24 cellular contexts compared by ENCODE assay signal in the genomic region with DNA sequence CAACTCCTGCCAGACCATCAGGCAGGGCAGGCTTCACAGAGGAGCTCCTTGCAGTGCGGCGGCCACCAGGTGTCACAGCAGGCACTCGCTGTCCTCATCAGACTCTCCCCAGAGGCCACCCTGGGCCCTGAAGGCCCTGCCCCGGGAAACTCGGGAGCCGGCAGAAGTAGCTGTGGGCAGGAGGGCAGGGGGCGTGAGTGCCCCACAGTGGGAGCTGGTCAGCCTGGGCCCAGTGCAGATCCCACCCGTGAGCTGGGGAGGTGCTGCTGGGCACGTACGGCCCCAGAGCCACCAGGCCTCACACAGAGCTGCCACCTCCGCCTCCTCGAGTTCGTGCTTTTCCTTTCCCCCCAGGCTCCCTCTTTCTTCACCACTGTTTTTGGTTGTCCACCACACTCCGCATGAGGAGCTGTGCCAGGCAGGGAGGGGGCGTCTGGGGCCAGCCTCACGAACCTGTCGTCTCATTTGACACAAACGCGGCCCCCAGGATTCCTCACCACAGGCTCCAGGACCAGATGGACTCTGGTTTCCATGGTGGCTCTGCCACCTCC. TPM values are rescaled to one million over a fixed set of nuclear protein-coding genes. Genes with fewer than 3 reads are reported as not detected.
DNase-seq lines count a peak whose midpoint lies in the region; ATAC-seq and TF ChIP-seq lines count a peak whose summit lies in the region.
"Had no signal": no experiment of that assay in that cellular context is flagged by ENCODE, and none has a peak within 500 bp of the region (broad histone marks: within the 10 kb centered on the region; RNA-seq: fewer than 3 reads in every experiment).

No MANE protein-coding gene starts in this region.

- intact Hi-C loops in heart right ventricle (cut with DNase I), result loop anchor here in 1 of 10 donors (10.0 kb wide), 1 partner anchor 110 kb away; no protein-coding TSS in a partner anchor
- intact Hi-C loops in activated CD8-positive, alpha-beta T cell treated with anti-CD3 and anti-CD28 coated beads for 36 hours (cut with micrococcal nuclease), result no loop called here
- intact Hi-C loops in CD4-positive, alpha-beta memory T cell (cut with micrococcal nuclease), result no loop called here

- H3K36me3 Mint-ChIP-seq in progenitor cell of endocrine pancreas (ENCODE audit: insufficient read depth), result no peaks in the 10 kb centered on the region
- H3K36me3 Mint-ChIP-seq in activated CD8-positive, alpha-beta T cell treated with anti-CD3 and anti-CD28 coated beads for 36 hours (ENCODE audit: low read depth), result no peaks in the 10 kb centered on the region
- H3K36me3 Mint-ChIP-seq in CD4-positive, alpha-beta memory T cell, result no peaks in the 10 kb centered on the region

- H3K4me3 Mint-ChIP-seq in progenitor cell of endocrine pancreas (ENCODE audit: low read depth), result no peak overlapping the region
- no peak overlapping the region for H3K4me3 Mint-ChIP-seq in activated CD8-positive, alpha-beta T cell treated with anti-CD3 and anti-CD28 coated beads for 36 hours
- no peak overlapping the region for H3K4me3 Mint-ChIP-seq in CD4-positive, alpha-beta memory T cell
- H3K4me3 Mint-ChIP-seq: activated T-cell treated with anti-CD3 and anti-CD28 coated beads, Interleukin-2, amount 50 U/mL, for 24 hours; stimulated activated memory B cell treated with anti-CD40 and anti-IgM and Interleukin-4, amounts not matched to agents 10 μg/mL and 1 μg/mL and 100 μg/mL, for 72 hours had no signal

- no peak overlapping the region for H3K27ac Mint-ChIP-seq in progenitor cell of endocrine pancreas
- no peak overlapping the region for H3K27ac Mint-ChIP-seq in activated CD8-positive, alpha-beta T cell treated with anti-CD3 and anti-CD28 coated beads for 36 hours
- H3K27ac Mint-ChIP-seq in CD4-positive, alpha-beta memory T cell, result no peak overlapping the region
- H3K27ac Mint-ChIP-seq: activated T-cell treated with anti-CD3 and anti-CD28 coated beads, Interleukin-2, amount 50 U/mL, for 24 hours; stimulated activated memory B cell treated with anti-CD40 and anti-IgM and Interleukin-4, amounts not matched to agents 10 μg/mL and 1 μg/mL and 100 μg/mL, for 72 hours had no signal

- H3K4me1 ChIP-seq in HEK293 (ENCODE audit: control insufficient read depth, insufficient read depth, low read length), result no peaks in the 10 kb centered on the region
- H3K4me1 ChIP-seq in heart right ventricle, result peaks cover 6 to 24% (median 16%) of the 10 kb centered on the region in 9 donors
- no peaks in the 10 kb centered on the region for H3K4me1 ChIP-seq in CD4-positive, alpha-beta memory T cell (ENCODE audit: insufficient read depth, low read length)
- H3K4me1 ChIP-seq: right lobe of liver had no signal

- H3K9me3 Mint-ChIP-seq in progenitor cell of endocrine pancreas (ENCODE audit: low read depth), result no peaks in the 10 kb centered on the region
- H3K9me3 Mint-ChIP-seq in activated CD8-positive, alpha-beta T cell treated with anti-CD3 and anti-CD28 coated beads for 36 hours, result peaks cover 5% of the 10 kb centered on the region
- peaks cover 0 to 16% (median 9%) of the 10 kb centered on the region in 8 donors for H3K9me3 Mint-ChIP-seq in CD4-positive, alpha-beta memory T cell

- no peaks in the 10 kb centered on the region for H3K27me3 ChIP-seq in heart right ventricle
- no peaks in the 10 kb centered on the region for H3K27me3 ChIP-seq in CD4-positive, alpha-beta memory T cell (ENCODE audit: insufficient read depth, low read length)
- H3K27me3 ChIP-seq: cardiac muscle cell, dorsolateral prefrontal cortex, hepatocyte, right lobe of liver, thyroid gland had no signal

- H3K27me3 Mint-ChIP-seq in progenitor cell of endocrine pancreas, result no peaks in the 10 kb centered on the region
- H3K27me3 Mint-ChIP-seq in activated CD8-positive, alpha-beta T cell treated with anti-CD3 and anti-CD28 coated beads for 36 hours, result no peaks in the 10 kb centered on the region
- no peaks in the 10 kb centered on the region for H3K27me3 Mint-ChIP-seq in CD4-positive, alpha-beta memory T cell
- H3K27me3 Mint-ChIP-seq: activated T-cell treated with anti-CD3 and anti-CD28 coated beads, Interleukin-2, amount 50 U/mL, for 24 hours; stimulated activated memory B cell treated with anti-CD40 and anti-IgM and Interleukin-4, amounts not matched to agents 10 μg/mL and 1 μg/mL and 100 μg/mL, for 72 hours had no signal

- TF ChIP-seq CTCF in HEK293 (tag by site-specific recombination; IDR thresholded peaks at IDR 0.05) (peak; percentile 44; the same call in 1 of the 2 replicates), heart right ventricle (IDR thresholded peaks at IDR 0.05) (peak in 8 of 9 donors; percentile 6 to 46 (median 28)), progenitor cell of endocrine pancreas (IDR thresholded peaks at IDR 0.05; ENCODE audit: unreplicated experiment) (peak; percentile 25)
- no peak for TF ChIP-seq CTCF in activated CD8-positive, alpha-beta T cell treated with anti-CD3 and anti-CD28 coated beads for 36 hours (IDR thresholded peaks at IDR 0.05)

- H3K36me3 ChIP-seq in HEK293 (ENCODE audit: control insufficient read depth in 2 of 2, insufficient read depth in 1 of 2, low read length in 2 of 2), result no peaks in the 10 kb centered on the region
- H3K36me3 ChIP-seq in heart right ventricle, result no peaks in the 10 kb centered on the region
- H3K36me3 ChIP-seq in CD4-positive, alpha-beta memory T cell (ENCODE audit: insufficient read depth, low read length), result no peaks in the 10 kb centered on the region
- H3K36me3 ChIP-seq: cardiac muscle cell, right lobe of liver, thyroid gland had no signal

- DNase-seq in COLO668 (lab: John Stamatoyannopoulos, UW; ENCODE audit: unreplicated experiment) (peak; percentile 21), heart right ventricle (peak in 1 of 2 donors; percentile 37), progenitor cell of endocrine pancreas (ENCODE audit: low spot score, unreplicated experiment) (no peak)
- no peak for DNase-seq in activated CD8-positive, alpha-beta T cell treated with anti-CD3 and anti-CD28 coated beads for 36 hours
- DNase-seq in CD4-positive, alpha-beta memory T cell, result no peak
- DNase-seq: activated CD4-positive, CD25-positive, alpha-beta regulatory T cell treated with anti-CD3 and anti-CD28 coated beads, Interleukin-2, amount 50 U/mL, for 72 hours; activated naive CD4-positive, alpha-beta T cell treated with Interleukin-2 at 50 U/mL for 16 hours; activated T-cell treated with anti-CD3 and anti-CD28 coated beads, Interleukin-2, amount 50 U/mL, for 24 hours; amniotic stem cell; NCI-H1417 treated with DMSO at 0.1 percent for 48 hours; NK-92 treated with Interleukin-12 subunit alpha and Interleukin-12 subunit beta, amount 100 ng/mL, for 24 hours; thyroid gland had no signal

- H3K4me1 Mint-ChIP-seq in progenitor cell of endocrine pancreas (ENCODE audit: low read depth), result no peaks in the 10 kb centered on the region
- no peaks in the 10 kb centered on the region for H3K4me1 Mint-ChIP-seq in activated CD8-positive, alpha-beta T cell treated with anti-CD3 and anti-CD28 coated beads for 36 hours (ENCODE audit: low read depth)
- no peaks in the 10 kb centered on the region for H3K4me1 Mint-ChIP-seq in CD4-positive, alpha-beta memory T cell
- H3K4me1 Mint-ChIP-seq: stimulated activated memory B cell treated with anti-CD40 and anti-IgM and Interleukin-4, amounts not matched to agents 10 μg/mL and 1 μg/mL and 100 μg/mL, for 72 hours had no signal

- ATAC-seq in heart right ventricle (peak; percentile 36 to 64 (median 47)), GM19324 (IDR thresholded peaks at IDR 0.05; ENCODE audit: low FRiP score, unreplicated experiment) (no peak)
- ATAC-seq in activated CD8-positive, alpha-beta T cell treated with anti-CD3 and anti-CD28 coated beads for 36 hours, result no peak
- ATAC-seq: stimulated activated memory B cell treated with anti-CD40 and anti-IgM and Interleukin-4, amounts not matched to agents 10 μg/mL and 1 μg/mL and 100 μg/mL, for 72 hours had no signal

- CTCF ChIA-PET in HEK293 (lab: Yijun Ruan, JAX), result interaction anchor here (0.7 kb wide), 3 partner anchors 11 to 100 kb away, joined by 3 to 5 read pairs (median 4); no protein-coding TSS in a partner anchor
- CTCF ChIA-PET in activated CD8-positive, alpha-beta T cell treated with anti-CD3 and anti-CD28 coated beads for 36 hours (lab: Charles Lee), result no interaction called here
- CTCF ChIA-PET in CD4-positive, alpha-beta memory T cell (lab: Charles Lee; ENCODE audit: partially characterized antibody), result no interaction called here

- H3K4me3 ChIP-seq in HEK293 (ENCODE audit: low read depth, low read length) (no peak overlapping the region), heart right ventricle (no peak overlapping the region)
- H3K4me3 ChIP-seq in CD4-positive, alpha-beta memory T cell (ENCODE audit: low read length in 2 of 2), result no peak overlapping the region
- H3K4me3 ChIP-seq: cardiac muscle cell, dorsolateral prefrontal cortex, hepatocyte, right lobe of liver, thyroid gland had no signal

- no peak overlapping the region for H3K27ac ChIP-seq in HEK293 (ENCODE audit: extremely low read depth, low read depth, low read length)
- peak overlapping the region in 8 of 10 donors; percentile 42 to 82 (median 67) for H3K27ac ChIP-seq in heart right ventricle
- no peak overlapping the region for H3K27ac ChIP-seq in CD4-positive, alpha-beta memory T cell (ENCODE audit: low read depth, low read length)
- H3K27ac ChIP-seq: cardiac muscle cell, epithelial cell of prostate, hepatocyte, right lobe of liver, thyroid gland had no signal

- 80 to 81% methylated on average over 18 to 19 of the region's 19 CpGs for WGBS in heart right ventricle, 2 donors

- POLR2A ChIA-PET in HEK293 (lab: Yijun Ruan, JAX), result interaction anchor here (1.1 kb wide), 1 partner anchor 9 kb away, joined by 3 read pairs; no protein-coding TSS in a partner anchor
- POLR2A ChIA-PET in activated CD8-positive, alpha-beta T cell treated with anti-CD3 and anti-CD28 coated beads for 36 hours (lab: Charles Lee), result interaction anchor here (1.0 kb wide), 1 partner anchor 24 kb away, joined by 3 read pairs; no protein-coding TSS in a partner anchor
- POLR2A ChIA-PET in CD4-positive, alpha-beta memory T cell (lab: Charles Lee; ENCODE audit: partially characterized antibody), result no interaction called here

- no peaks in the 10 kb centered on the region for H3K9me3 ChIP-seq in HEK293 (ENCODE audit: control insufficient read depth, insufficient read depth, low read depth, low read length)
- peaks cover 0 to 16% (median 6%) of the 10 kb centered on the region in 11 donors for H3K9me3 ChIP-seq in heart right ventricle
- H3K9me3 ChIP-seq in CD4-positive, alpha-beta memory T cell (ENCODE audit: control insufficient read depth in 1 of 2, low read length in 2 of 2), result no peaks in the 10 kb centered on the region
- H3K9me3 ChIP-seq: right lobe of liver, thyroid gland had no signal

RNA-seq across cellular contexts. Expression of a gene that starts 33.8 kb away (rescaled TPM):
- total RNA-seq in heart right ventricle (1 to 10 TPM in 1 of 10 donors, under 1 TPM in 5, not detected in 4; 0.15 to 1.3 (median 0.24) TPM), progenitor cell of endocrine pancreas (not detected in 2 replicates)
- under 1 TPM; 0.12 to 0.22 TPM for polyA plus RNA-seq in heart right ventricle
- not detected for total RNA-seq in activated CD8-positive, alpha-beta T cell treated with anti-CD3 and anti-CD28 coated beads for 36 hours
- not detected for total RNA-seq in CD4-positive, alpha-beta memory T cell
- not detected for polyA plus RNA-seq in CD4-positive, alpha-beta memory T cell
- total RNA-seq: fibroblast of villous mesenchyme, myocyte, RPMI7951 had no signal
- polyA plus RNA-seq: cardiac muscle cell, hepatocyte had no signal

RNA-seq across cellular contexts. Expression of a gene that starts 47.7 kb away (rescaled TPM):
- under 1 TPM in 6 of 10 donors, not detected in 4; 0.18 to 0.80 (median 0.39) TPM for total RNA-seq in heart right ventricle
- under 1 TPM; 0.38 to 0.95 TPM for polyA plus RNA-seq in heart right ventricle
- total RNA-seq in progenitor cell of endocrine pancreas, result not detected in 2 replicates
- not detected for total RNA-seq in activated CD8-positive, alpha-beta T cell treated with anti-CD3 and anti-CD28 coated beads for 36 hours
- total RNA-seq in CD4-positive, alpha-beta memory T cell, result not detected
- not detected for polyA plus RNA-seq in CD4-positive, alpha-beta memory T cell
- total RNA-seq: fibroblast of villous mesenchyme, myocyte, osteocyte, thyroid gland had no signal
- polyA plus RNA-seq: hepatocyte had no signal

Comparison
In these comparisons a context has a peak if more than half of its experiments do, and no peak if none do; other contexts are left out.
1. H3K27ac ChIP-seq: peak in heart right ventricle (8 of 10); none in HEK293 (single experiment) and CD4-positive, alpha-beta memory T cell (single experiment).
2. ATAC-seq: peak in heart right ventricle (8 of 8); none in activated CD8-positive, alpha-beta T cell treated with anti-CD3 and anti-CD28 coated beads for 36 hours (single experiment) and GM19324 (single experiment).